ENCODE assay signal across 11 cellular contexts in genomic region chr1:145827966-145828365, GRCh38. TPM values are rescaled to one million over a fixed set of nuclear protein-coding genes. Genes with fewer than 3 reads are reported as not detected.
DNase-seq lines count a peak whose midpoint lies in the region; ATAC-seq, FAIRE-seq and TF ChIP-seq lines count a peak whose summit lies in the region.
"Had no signal": no experiment of that assay in that cellular context is flagged by ENCODE, and none has a peak within 500 bp of the region (broad histone marks: within the 10 kb centered on the region; RNA-seq: fewer than 3 reads in every experiment).

No MANE protein-coding gene starts in this region.

- no peak overlapping the region for H3K4me3 ChIP-seq in KMS-11 (IDR thresholded peaks at IDR 0.05; ENCODE audit: insufficient read depth, low read depth, low read length)
- H3K4me3 ChIP-seq in GM12878 = no peak overlapping the region
- H3K4me3 ChIP-seq: BLaER1 treated with 17β-estradiol and CSF1 and Interleukin-3, amounts not matched to agents 10 nM and 100 nM had no signal

- intact Hi-C loops in GM12878 (cut with micrococcal nuclease; ENCODE audit: unreplicated experiment) = no loop called here

- no peak for TF ChIP-seq EP300 in GM12878 (IDR thresholded peaks at IDR 0.05; ENCODE audit: borderline replicate concordance in 1 of 2, control insufficient read depth in 1 of 2, low read depth in 2 of 2, low read length in 2 of 2)

- in situ Hi-C loops in GM12878 (cut with MboI) = no loop called here

- TF ChIP-seq CTCF in D721Med (IDR thresholded peaks at IDR 0.05; ENCODE audit: insufficient read depth, missing control alignments) (no peak), KMS-11 (conservative IDR thresholded peaks at IDR 0.05; ENCODE audit: low read depth, low read length) (no peak), GM12878 (IDR thresholded peaks at IDR 0.05 in 2 of 3, conservative IDR thresholded peaks at IDR 0.05 in 1 of 3; ENCODE audit: control insufficient read depth in 2 of 3, extremely low read depth in 1 of 3, insufficient read depth in 1 of 3, low read depth in 3 of 3, low read length in 3 of 3) (no peak)

- ATAC-seq in GM12878 = no peak
- no peak for ATAC-seq in HG03045 (IDR thresholded peaks at IDR 0.05; ENCODE audit: unreplicated experiment)

- H2AFZ ChIP-seq in KMS-11 (ENCODE audit: low read depth) (no peak overlapping the region), GM12878 (ENCODE audit: control insufficient read depth, low read depth, low read length) (no peak overlapping the region)

- BruUV-seq in GM12878 (replicated peaks; lab: Mats Ljungman, UMichigan) = no TSS peak

- SMC1A ChIA-PET in GM12878 (lab: Charles Lee; ENCODE audit: uncharacterized antibody, unreplicated experiment) = interaction anchor here (1.1 to 5.0 kb wide), 2 partner anchors 16 to 22 kb away, joined by 4 to 20 read pairs; partner anchors contain the start of gene NUDT17

- FAIRE-seq in D721Med (lab: Jason Lieb, UNC) (peak; percentile 94), GM12878 (lab: Jason Lieb, UNC) (no peak)
- FAIRE-seq: H1 had no signal

- H3K9me3 ChIP-seq in GM12878 (replicated peaks; ENCODE audit: control insufficient read depth, insufficient read depth, low read length) = no peaks in the 10 kb centered on the region
- H3K9me3 ChIP-seq: BLaER1 treated with 17β-estradiol and CSF1 and Interleukin-3, amounts not matched to agents 10 nM and 100 nM; neutrophil had no signal

- CTCF ChIA-PET in GM12878 (lab: Yijun Ruan, JAX) = interaction anchor here (1.0 to 6.4 kb wide), 2 partner anchors 15 to 19 kb away, joined by 4 to 80 read pairs; partner anchors contain the start of gene NUDT17

- peak overlapping the region; percentile 1; the same call in 1 of the 2 replicates for H3K4me2 ChIP-seq in KMS-11
- peak overlapping the region; percentile 7; the same call in 1 of the 2 replicates for H3K4me2 ChIP-seq in GM12878 (ENCODE audit: control insufficient read depth, insufficient read depth)
- H3K4me2 ChIP-seq: BLaER1 treated with 17β-estradiol and CSF1 and Interleukin-3, amounts not matched to agents 10 nM and 100 nM had no signal

- RAD21 ChIA-PET in GM12878 (lab: Charles Lee; ENCODE audit: unreplicated experiment) = no interaction called here

- H3K27me3 ChIP-seq in KMS-11 (ENCODE audit: insufficient read depth, low read depth) (no peaks in the 10 kb centered on the region), GM12878 (replicated peaks in 1 of 2; ENCODE audit: control insufficient read depth in 2 of 2, insufficient read depth in 2 of 2, low read length in 1 of 2) (no peaks in the 10 kb centered on the region)
- H3K27me3 ChIP-seq: BLaER1 treated with 17β-estradiol and CSF1 and Interleukin-3, amounts not matched to agents 10 nM and 100 nM; neutrophil had no signal

- H3K36me3 ChIP-seq in KMS-11 (ENCODE audit: insufficient read depth) (peaks cover 39% of the 10 kb centered on the region), GM12878 (ENCODE audit: control insufficient read depth in 2 of 2, insufficient read depth in 2 of 2, low read length in 1 of 2) (peaks cover 7 to 22% of the 10 kb centered on the region in 2 experiments; a peak in 3 of 4 replicates)

- H3K27ac ChIP-seq in KMS-11 = peak overlapping the region; percentile 0; the same call in 1 of the 2 replicates
- no peak overlapping the region for H3K27ac ChIP-seq in GM12878 (ENCODE audit: control insufficient read depth, insufficient read depth)
- H3K27ac ChIP-seq: BLaER1 treated with 17β-estradiol and CSF1 and Interleukin-3, amounts not matched to agents 10 nM and 100 nM; neutrophil had no signal

- H3K79me2 ChIP-seq in KMS-11 (ENCODE audit: insufficient read depth, low read depth) (peaks cover 33% of the 10 kb centered on the region), GM12878 (ENCODE audit: control insufficient read depth, insufficient read depth, low read length) (peaks cover 32% of the 10 kb centered on the region)

- H4K20me1 ChIP-seq in KMS-11 (ENCODE audit: insufficient read depth) (no peaks in the 10 kb centered on the region), GM12878 (ENCODE audit: control insufficient read depth, insufficient read depth) (no peaks in the 10 kb centered on the region)

- DNase-seq in D721Med (ENCODE audit: insufficient read length, low spot score) (no peak), GM12878 (ENCODE audit: low read depth, low spot score) (no peak), mesenteric fat pad (ENCODE audit: low spot score) (no peak)
- DNase-seq: anterior cingulate cortex, NCI-H2029 treated with DMSO at 0.1 percent for 48 hours, T1000 had no signal

- H3K4me1 ChIP-seq in KMS-11 (ENCODE audit: low read depth, poor library complexity, severe bottlenecking) (peaks cover 45% of the 10 kb centered on the region), GM12878 (ENCODE audit: control insufficient read depth, insufficient read depth, low read length) (peaks cover 10% of the 10 kb centered on the region)

- H3K9ac ChIP-seq in KMS-11 = no peak overlapping the region
- H3K9ac ChIP-seq in GM12878 (ENCODE audit: control insufficient read depth, insufficient read depth, low read length) = no peak overlapping the region

- no peak for TF ChIP-seq POLR2A in GM12878 (IDR thresholded peaks at IDR 0.05; ENCODE audit: low read depth, low read length)

- no peak for TF ChIP-seq RAD21 in GM12878 (IDR thresholded peaks at IDR 0.05; ENCODE audit: insufficient read depth, low read depth, low read length)

- POLR2A ChIA-PET in GM12878 (lab: Charles Lee) = interaction anchor here (0.8 kb wide), 1 partner anchor 15 kb away, joined by 3 read pairs; no protein-coding TSS in a partner anchor

RNA-seq across cellular contexts. Expression of gene POLR3C, which starts 4.0 kb away (rescaled TPM):
- total RNA-seq in GM12878 (2013; cell fraction: nucleolus; rRNA removed) = 45.6 and 46.6 TPM in 2 replicates
- 30.8 and 32.0 TPM in 2 replicates for total RNA-seq in GM12878 (2014; rRNA removed)
- 34.8 and 35.1 TPM in 2 replicates for total RNA-seq in GM12878 (2014; rRNA removed; fragmentation: Illumina TruSeq; extraction: Trizol)
- 32.9 and 34.5 TPM in 2 replicates for total RNA-seq in GM12878 (2021)
- 19.8 TPM for polyA plus RNA-seq in GM12878 (2011; ENCODE audit: low read depth)
- polyA plus RNA-seq in GM12878 (2011; rRNA removed) = 40.4 and 41.3 TPM in 2 replicates
- 44.5 and 46.2 TPM in 2 replicates for polyA plus RNA-seq in GM12878 (2011; cell fraction: cytosol; rRNA removed)
- 44.5 and 53.1 TPM in 2 replicates for polyA plus RNA-seq in GM12878 (2011; cell fraction: nucleus; rRNA removed)
- polyA plus RNA-seq in GM12878 (2012) = 19.4 and 23.7 TPM in 2 replicates
- 40.9 and 45.7 TPM in 2 replicates for polyA plus RNA-seq in GM12878 (2014; fragmentation: Illumina TruSeq; extraction: Trizol)
- 10 to 100 TPM; 13.0 to 21.1 TPM for polyA plus RNA-seq in GM12878 (2014; fragmentation: Nextera tagmentation; extraction: Ambion mirVana)
- 29.7 and 31.1 TPM in 2 replicates for polyA plus RNA-seq in GM12878 (2014; rRNA removed)
- 10 to 100 TPM; 44.0 to 44.8 TPM for polyA plus RNA-seq in GM12878 (2016; fragmentation: Nextera tagmentation; extraction: Ambion mirVana)
- 52.4 and 74.0 TPM in 2 replicates for polyA minus RNA-seq in GM12878 (2011; rRNA and poly(A)+ RNA removed)
- 17.6 and 20.1 TPM in 2 replicates for polyA minus RNA-seq in GM12878 (2011; cell fraction: cytosol; rRNA and poly(A)+ RNA removed)
- polyA minus RNA-seq in GM12878 (2011; cell fraction: nucleus; rRNA and poly(A)+ RNA removed) = 21.4 and 34.1 TPM in 2 replicates
- total RNA-seq in mesenteric fat pad = 26.6 TPM

RNA-seq across cellular contexts. Expression of gene RNF115, which starts 4.1 kb away (rescaled TPM):
- 61.1 and 64.9 TPM in 2 replicates for total RNA-seq in GM12878 (2013; cell fraction: nucleolus; rRNA removed)
- total RNA-seq in GM12878 (2014; rRNA removed) = 13.0 and 13.8 TPM in 2 replicates
- total RNA-seq in GM12878 (2014; rRNA removed; fragmentation: Illumina TruSeq; extraction: Trizol) = 15.3 and 16.3 TPM in 2 replicates
- total RNA-seq in GM12878 (2021) = 11.6 and 12.8 TPM in 2 replicates
- polyA plus RNA-seq in GM12878 (2011; ENCODE audit: low read depth) = 5.8 TPM
- 22.0 and 24.8 TPM in 2 replicates for polyA plus RNA-seq in GM12878 (2011; rRNA removed)
- 8.2 and 11.5 TPM in 2 replicates for polyA plus RNA-seq in GM12878 (2011; cell fraction: cytosol; rRNA removed)
- 16.0 and 18.2 TPM in 2 replicates for polyA plus RNA-seq in GM12878 (2011; cell fraction: nucleus; rRNA removed)
- 8.0 and 8.1 TPM in 2 replicates for polyA plus RNA-seq in GM12878 (2012)
- 15.5 and 18.3 TPM in 2 replicates for polyA plus RNA-seq in GM12878 (2014; fragmentation: Illumina TruSeq; extraction: Trizol)
- 1 to 10 TPM; 3.4 to 5.4 TPM for polyA plus RNA-seq in GM12878 (2014; fragmentation: Nextera tagmentation; extraction: Ambion mirVana)
- 10.3 and 11.0 TPM in 2 replicates for polyA plus RNA-seq in GM12878 (2014; rRNA removed)
- polyA plus RNA-seq in GM12878 (2016; fragmentation: Nextera tagmentation; extraction: Ambion mirVana) = 10 to 100 TPM; 12.5 to 12.9 TPM
- 11.4 and 19.3 TPM in 2 replicates for polyA minus RNA-seq in GM12878 (2011; rRNA and poly(A)+ RNA removed)
- 3.5 and 3.7 TPM in 2 replicates for polyA minus RNA-seq in GM12878 (2011; cell fraction: cytosol; rRNA and poly(A)+ RNA removed)
- 5.3 and 11.2 TPM in 2 replicates for polyA minus RNA-seq in GM12878 (2011; cell fraction: nucleus; rRNA and poly(A)+ RNA removed)
- total RNA-seq in mesenteric fat pad = 15.1 TPM

RNA-seq across cellular contexts. Expression of gene NUDT17, which starts 17.5 kb away (rescaled TPM):
- 2.3 and 2.5 TPM in 2 replicates for total RNA-seq in GM12878 (2013; cell fraction: nucleolus; rRNA removed)
- total RNA-seq in GM12878 (2014; rRNA removed) = 3.8 and 5.1 TPM in 2 replicates
- total RNA-seq in GM12878 (2014; rRNA removed; fragmentation: Illumina TruSeq; extraction: Trizol) = 2.8 and 2.9 TPM in 2 replicates
- total RNA-seq in GM12878 (2021) = 3.1 and 4.3 TPM in 2 replicates
- polyA plus RNA-seq in GM12878 (2011; ENCODE audit: low read depth) = 1.6 TPM
- 3.0 and 4.4 TPM in 2 replicates for polyA plus RNA-seq in GM12878 (2011; rRNA removed)
- 4.0 and 4.6 TPM in 2 replicates for polyA plus RNA-seq in GM12878 (2011; cell fraction: cytosol; rRNA removed)
- 14.7 and 17.2 TPM in 2 replicates for polyA plus RNA-seq in GM12878 (2011; cell fraction: nucleus; rRNA removed)
- polyA plus RNA-seq in GM12878 (2012) = 3.1 and 3.5 TPM in 2 replicates
- polyA plus RNA-seq in GM12878 (2014; fragmentation: Illumina TruSeq; extraction: Trizol) = 3.3 and 4.4 TPM in 2 replicates
- polyA plus RNA-seq in GM12878 (2014; fragmentation: Nextera tagmentation; extraction: Ambion mirVana) = 1 to 10 TPM; 1.2 to 2.6 TPM
- 4.7 and 6.3 TPM in 2 replicates for polyA plus RNA-seq in GM12878 (2014; rRNA removed)
- 1 to 10 TPM; 3.2 to 4.1 TPM for polyA plus RNA-seq in GM12878 (2016; fragmentation: Nextera tagmentation; extraction: Ambion mirVana)
- 0.88 and 2.1 TPM in 2 replicates for polyA minus RNA-seq in GM12878 (2011; rRNA and poly(A)+ RNA removed)
- 1.1 TPM in 1 of 2 replicates, not detected in the other for polyA minus RNA-seq in GM12878 (2011; cell fraction: cytosol; rRNA and poly(A)+ RNA removed)
- polyA minus RNA-seq in GM12878 (2011; cell fraction: nucleus; rRNA and poly(A)+ RNA removed) = 1.1 and 3.0 TPM in 2 replicates
- total RNA-seq in mesenteric fat pad = 2.9 TPM

RNA-seq across cellular contexts. Expression of gene PIAS3, which starts 30.9 kb away (rescaled TPM):
- total RNA-seq in GM12878 (2013; cell fraction: nucleolus; rRNA removed) = 22.8 and 27.5 TPM in 2 replicates
- 8.1 and 8.4 TPM in 2 replicates for total RNA-seq in GM12878 (2014; rRNA removed)
- total RNA-seq in GM12878 (2014; rRNA removed; fragmentation: Illumina TruSeq; extraction: Trizol) = 4.5 and 5.3 TPM in 2 replicates
- total RNA-seq in GM12878 (2021) = 9.7 and 10.1 TPM in 2 replicates
- 11.7 TPM for polyA plus RNA-seq in GM12878 (2011; ENCODE audit: low read depth)
- polyA plus RNA-seq in GM12878 (2011; rRNA removed) = 7.0 and 11.1 TPM in 2 replicates
- 14.7 and 19.6 TPM in 2 replicates for polyA plus RNA-seq in GM12878 (2011; cell fraction: cytosol; rRNA removed)
- 43.0 and 45.5 TPM in 2 replicates for polyA plus RNA-seq in GM12878 (2011; cell fraction: nucleus; rRNA removed)
- 14.7 and 15.2 TPM in 2 replicates for polyA plus RNA-seq in GM12878 (2012)
- polyA plus RNA-seq in GM12878 (2014; fragmentation: Illumina TruSeq; extraction: Trizol) = 11.8 and 14.9 TPM in 2 replicates
- polyA plus RNA-seq in GM12878 (2014; fragmentation: Nextera tagmentation; extraction: Ambion mirVana) = 1 to 10 TPM in 1 of 2 experiments, under 1 TPM in 1; 0.85 to 1.6 TPM
- 11.5 and 12.1 TPM in 2 replicates for polyA plus RNA-seq in GM12878 (2014; rRNA removed)
- polyA plus RNA-seq in GM12878 (2016; fragmentation: Nextera tagmentation; extraction: Ambion mirVana) = 10 to 100 TPM; 11.4 to 13.4 TPM
- polyA minus RNA-seq in GM12878 (2011; rRNA and poly(A)+ RNA removed) = 7.8 and 11.5 TPM in 2 replicates
- polyA minus RNA-seq in GM12878 (2011; cell fraction: cytosol; rRNA and poly(A)+ RNA removed) = 5.3 and 6.1 TPM in 2 replicates
- polyA minus RNA-seq in GM12878 (2011; cell fraction: nucleus; rRNA and poly(A)+ RNA removed) = 9.1 and 15.8 TPM in 2 replicates
- 23.3 TPM for total RNA-seq in mesenteric fat pad

RNA-seq across cellular contexts. Expression of gene ANKRD35, which starts 57.7 kb away (rescaled TPM):
- not detected in 2 replicates for total RNA-seq in GM12878 (2013; cell fraction: nucleolus; rRNA removed)
- not detected in 2 replicates for total RNA-seq in GM12878 (2014; rRNA removed)
- not detected in 2 replicates for total RNA-seq in GM12878 (2014; rRNA removed; fragmentation: Illumina TruSeq; extraction: Trizol)
- total RNA-seq in GM12878 (2021) = 0.08 TPM in 1 of 2 replicates, not detected in the other
- polyA plus RNA-seq in GM12878 (2011; ENCODE audit: low read depth) = not detected
- polyA plus RNA-seq in GM12878 (2011; rRNA removed) = 0.01 TPM in 1 of 2 replicates, not detected in the other
- polyA plus RNA-seq in GM12878 (2011; cell fraction: cytosol; rRNA removed) = not detected in 2 replicates
- polyA plus RNA-seq in GM12878 (2011; cell fraction: nucleus; rRNA removed) = 0.04 TPM in 1 of 2 replicates, not detected in the other
- polyA plus RNA-seq in GM12878 (2012) = not detected in 2 replicates
- not detected in 2 replicates for polyA plus RNA-seq in GM12878 (2014; fragmentation: Illumina TruSeq; extraction: Trizol)
- polyA plus RNA-seq in GM12878 (2014; fragmentation: Nextera tagmentation; extraction: Ambion mirVana) = not detected
- not detected in 2 replicates for polyA plus RNA-seq in GM12878 (2014; rRNA removed)
- polyA plus RNA-seq in GM12878 (2016; fragmentation: Nextera tagmentation; extraction: Ambion mirVana) = not detected
- polyA minus RNA-seq in GM12878 (2011; rRNA and poly(A)+ RNA removed) = 0.10 TPM in 1 of 2 replicates, not detected in the other
- polyA minus RNA-seq in GM12878 (2011; cell fraction: cytosol; rRNA and poly(A)+ RNA removed) = not detected in 2 replicates
- polyA minus RNA-seq in GM12878 (2011; cell fraction: nucleus; rRNA and poly(A)+ RNA removed) = not detected in 2 replicates
- 4.3 TPM for total RNA-seq in mesenteric fat pad
